In genomic region chr6:113381232-113381631, GRCh38 we compare ENCODE assay signal across 16 cellular contexts.
"Had no signal": no experiment of that assay in that cellular context is flagged by ENCODE, and none has a peak within 500 bp of the region (broad histone marks: within the 10 kb centered on the region; RNA-seq: fewer than 3 reads in every experiment).

No MANE protein-coding gene starts in this region.

- H3K4me3 ChIP-seq: colonic mucosa, heart right ventricle, prostate gland, right atrium auricular region, skin epidermis, tibial nerve had no signal

- H3K27me3 ChIP-seq: colonic mucosa, heart right ventricle, right atrium auricular region, tibial nerve had no signal

- H3K36me3 ChIP-seq: colonic mucosa, heart right ventricle, prostate gland, right atrium auricular region, tibial nerve had no signal

- ATAC-seq: activated CD8-positive, alpha-beta T cell treated with anti-CD3 and anti-CD28 coated beads for 36 hours; activated naive CD8-positive, alpha-beta T cell treated with anti-CD3 and anti-CD28 coated beads, Interleukin-2, amount 50 U/mL, for 24 hours; activated T-cell treated with anti-CD3 and anti-CD28 coated beads, Interleukin-2, amount 50 U/mL, for 4 hours; heart right ventricle; stimulated activated naive CD8-positive, alpha-beta T cell treated with anti-CD3 and anti-CD28 coated beads, Interleukin-15, Interleukin-2, amounts not matched to agents 100 U/mL and 50 U/mL, for 24 hours; WTC11 had no signal

- DNase-seq: activated CD4-positive, alpha-beta T cell treated with anti-CD3 and anti-CD28 coated beads, Interleukin-2, amount 10 ng/mL, durations not matched to agents 24 days and 14 days; activated CD8-positive, alpha-beta T cell treated with anti-CD3 and anti-CD28 coated beads for 36 hours; activated naive CD4-positive, alpha-beta T cell treated with anti-CD3 and anti-CD28 coated beads, Interleukin-2, amount 10 ng/mL, durations not matched to agents 7 days and 5 days; activated naive CD8-positive, alpha-beta T cell treated with anti-CD3 and anti-CD28 coated beads, Interleukin-2, amount 50 U/mL, for 24 hours; activated T-cell treated with anti-CD3 and anti-CD28 coated beads, Interleukin-2, amount 50 U/mL, for 4 hours; central memory CD4-positive, alpha-beta T cell; colonic mucosa; kidney glomerular epithelial cell; left ventricle myocardium superior; stimulated activated naive CD8-positive, alpha-beta T cell treated with anti-CD3 and anti-CD28 coated beads, Interleukin-15, Interleukin-2, amounts not matched to agents 100 U/mL and 50 U/mL, for 24 hours had no signal

- H3K4me1 ChIP-seq: colonic mucosa, prostate gland, right atrium auricular region had no signal

- H3K9me3 ChIP-seq: colonic mucosa, heart right ventricle, prostate gland, right atrium auricular region, tibial nerve had no signal

- H3K27ac ChIP-seq: colonic mucosa, heart right ventricle, prostate gland, right atrium auricular region, skin epidermis, tibial nerve had no signal
